ENCODE assay signal across 14 cellular contexts in the genomic region with DNA sequence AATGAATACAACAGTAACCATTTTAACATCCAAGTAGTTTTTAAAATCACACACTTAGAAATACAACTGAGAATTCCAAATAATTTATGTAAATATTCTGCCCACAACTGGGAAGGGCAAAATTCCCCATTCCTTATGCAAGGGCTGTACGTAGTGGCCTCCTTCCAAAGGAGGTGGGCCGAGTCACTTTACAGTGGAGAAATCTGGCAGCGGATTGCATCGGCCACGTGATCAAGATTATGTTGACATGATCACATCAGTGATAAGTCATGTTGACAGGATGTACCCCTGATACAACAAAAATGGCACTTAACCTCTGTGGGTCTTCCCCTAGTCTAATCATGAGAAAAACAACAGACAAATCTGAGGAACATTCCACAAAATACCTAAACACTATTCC.
A peak's percentile ranks its signal among the peaks of the same experiment; 100 is the strongest.
DNase-seq lines count a peak whose midpoint lies in the region; TF ChIP-seq lines count a peak whose summit lies in the region.
"Had no signal": no experiment of that assay in that cellular context is flagged by ENCODE, and none has a peak within 500 bp of the region (broad histone marks: within the 10 kb centered on the region; RNA-seq: fewer than 3 reads in every experiment).

No MANE protein-coding gene starts in this region.

- H3K27me3 Mint-ChIP-seq in activated naive CD4-positive, alpha-beta T cell treated with anti-CD3 and anti-CD28 coated beads, Interleukin-2, amount 10 ng/mL, durations not matched to agents 7 days and 5 days: no peaks in the 10 kb centered on the region
- H3K27me3 Mint-ChIP-seq: activated CD4-positive, alpha-beta T cell treated with anti-CD3 and anti-CD28 coated beads, Interleukin-2, amount 10 ng/mL, durations not matched to agents 7 days and 5 days had no signal

- CTCF ChIA-PET in RWPE1 (lab: Yijun Ruan, JAX): no interaction called here
- CTCF ChIA-PET in activated naive CD4-positive, alpha-beta T cell treated with anti-CD3 and anti-CD28 coated beads, Interleukin-2, amount 10 ng/mL, durations not matched to agents 7 days and 5 days (lab: Charles Lee): no interaction called here

- peak overlapping the region; percentile 4 for H3K4me2 ChIP-seq in parathyroid adenoma (ENCODE audit: low read length)

- no peaks in the 10 kb centered on the region for H3K4me1 Mint-ChIP-seq in activated naive CD4-positive, alpha-beta T cell treated with anti-CD3 and anti-CD28 coated beads, Interleukin-2, amount 10 ng/mL, durations not matched to agents 7 days and 5 days
- H3K4me1 Mint-ChIP-seq: activated CD4-positive, alpha-beta T cell treated with anti-CD3 and anti-CD28 coated beads, Interleukin-2, amount 10 ng/mL, durations not matched to agents 7 days and 5 days had no signal

- no peak overlapping the region for H3K4me3 Mint-ChIP-seq in activated naive CD4-positive, alpha-beta T cell treated with anti-CD3 and anti-CD28 coated beads, Interleukin-2, amount 10 ng/mL, durations not matched to agents 7 days and 5 days
- H3K4me3 Mint-ChIP-seq: activated CD4-positive, alpha-beta T cell treated with anti-CD3 and anti-CD28 coated beads, Interleukin-2, amount 10 ng/mL, durations not matched to agents 7 days and 5 days; immature natural killer cell had no signal

- H3K27ac ChIP-seq in RWPE1: no peak overlapping the region
- no peak overlapping the region for H3K27ac ChIP-seq in parathyroid adenoma
- H3K27ac ChIP-seq: neutrophil, thoracic aorta had no signal

- no peaks in the 10 kb centered on the region for H3K9me3 ChIP-seq in parathyroid adenoma (ENCODE audit: control insufficient read depth, low read length)
- H3K9me3 ChIP-seq: neutrophil, thoracic aorta had no signal

- no peaks in the 10 kb centered on the region for H3K27me3 ChIP-seq in parathyroid adenoma (ENCODE audit: control insufficient read depth, insufficient read depth, low read length)
- H3K27me3 ChIP-seq: neutrophil had no signal

- H3K79me2 ChIP-seq in parathyroid adenoma: no peaks in the 10 kb centered on the region

- TF ChIP-seq CTCF in RWPE1 (conservative IDR thresholded peaks at IDR 0.05; ENCODE audit: low read depth): no peak
- TF ChIP-seq CTCF in parathyroid adenoma (IDR thresholded peaks at IDR 0.05): no peak

- POLR2A ChIA-PET in RWPE1 (lab: Yijun Ruan, JAX; ENCODE audit: low non-redundant PET): no interaction called here

- no peaks in the 10 kb centered on the region for H3K9me3 Mint-ChIP-seq in activated naive CD4-positive, alpha-beta T cell treated with anti-CD3 and anti-CD28 coated beads, Interleukin-2, amount 10 ng/mL, durations not matched to agents 7 days and 5 days
- H3K9me3 Mint-ChIP-seq: activated CD4-positive, alpha-beta T cell treated with anti-CD3 and anti-CD28 coated beads, Interleukin-2, amount 10 ng/mL, durations not matched to agents 7 days and 5 days; immature natural killer cell had no signal

- no peak overlapping the region for H3K4me3 ChIP-seq in parathyroid adenoma (ENCODE audit: low read depth, low read length)
- H3K4me3 ChIP-seq: thoracic aorta had no signal

- no peaks in the 10 kb centered on the region for H3K36me3 ChIP-seq in parathyroid adenoma (ENCODE audit: control insufficient read depth, insufficient read depth, low read length)
- H3K36me3 ChIP-seq: neutrophil, thoracic aorta had no signal

- H3K4me1 ChIP-seq in parathyroid adenoma: no peaks in the 10 kb centered on the region

- H3K36me3 Mint-ChIP-seq in activated naive CD4-positive, alpha-beta T cell treated with anti-CD3 and anti-CD28 coated beads, Interleukin-2, amount 10 ng/mL, durations not matched to agents 7 days and 5 days: peaks cover 3% of the 10 kb centered on the region

- DNase-seq in HCEC 1CT (peak; percentile 60), RWPE1 (ENCODE audit: low spot score) (peak; percentile 41), fibroblast of gingiva (ENCODE audit: low read depth) (peak; percentile 54), HK-2 (ENCODE audit: unreplicated experiment) (no peak), COLO668 (lab: John Stamatoyannopoulos, UW; ENCODE audit: unreplicated experiment) (no peak), iPS-NIHi11 (ENCODE audit: low spot score) (no peak)
- DNase-seq in activated naive CD4-positive, alpha-beta T cell treated with anti-CD3 and anti-CD28 coated beads, Interleukin-2, amount 10 ng/mL, durations not matched to agents 7 days and 5 days: no peak
- DNase-seq: activated CD4-positive, alpha-beta T cell treated with anti-CD3 and anti-CD28 coated beads, Interleukin-2, amount 10 ng/mL, durations not matched to agents 7 days and 5 days; activated gamma-delta T cell treated with Interleukin-2 at 50 U/mL for 16 hours; effector CD8-positive, alpha-beta T cell; immature natural killer cell had no signal

- H2AFZ ChIP-seq in parathyroid adenoma: peak overlapping the region; percentile 56

- H3K27ac Mint-ChIP-seq in activated naive CD4-positive, alpha-beta T cell treated with anti-CD3 and anti-CD28 coated beads, Interleukin-2, amount 10 ng/mL, durations not matched to agents 7 days and 5 days: no peak overlapping the region
- H3K27ac Mint-ChIP-seq: activated CD4-positive, alpha-beta T cell treated with anti-CD3 and anti-CD28 coated beads, Interleukin-2, amount 10 ng/mL, durations not matched to agents 7 days and 5 days; immature natural killer cell had no signal

- H3K9ac ChIP-seq in parathyroid adenoma: no peak overlapping the region

Comparison
In these comparisons a context has a peak if more than half of its experiments do, and no peak if none do; other contexts are left out.
1. DNase-seq: peak in HCEC 1CT (single experiment), RWPE1 (single experiment) and fibroblast of gingiva (single experiment); none in HK-2 (single experiment), activated naive CD4-positive, alpha-beta T cell treated with anti-CD3 and anti-CD28 coated beads, Interleukin-2, amount 10 ng/mL, durations not matched to agents 7 days and 5 days (single experiment), COLO668 (single experiment) and iPS-NIHi11 (single experiment).